In the genomic region with DNA sequence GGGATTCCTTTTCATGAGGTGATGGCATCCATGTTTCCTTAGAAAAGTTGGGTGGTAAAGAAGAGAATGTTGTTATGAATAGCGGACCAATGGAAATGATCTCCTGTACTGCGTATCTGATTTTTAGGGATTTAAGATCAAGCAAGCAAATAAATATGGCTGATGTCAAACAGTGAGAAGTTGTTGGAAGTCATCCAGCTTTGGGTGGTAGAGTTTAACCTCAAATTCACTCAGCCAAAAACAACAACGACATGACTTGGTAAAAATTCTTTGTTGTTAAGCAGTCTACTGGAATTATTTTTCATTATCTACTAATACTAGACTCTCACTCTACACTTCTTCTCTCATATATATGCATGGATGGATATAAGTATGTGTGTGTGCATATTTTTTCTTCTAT, we compare ENCODE assay signal across 27 cellular contexts.
"Had no signal": no experiment of that assay in that cellular context is flagged by ENCODE, and none has a peak within 500 bp of the region (broad histone marks: within the 10 kb centered on the region; RNA-seq: fewer than 3 reads in every experiment).

No MANE protein-coding gene starts in this region.

- H3K36me3 Mint-ChIP-seq: activated naive CD8-positive, alpha-beta T cell; memory B cell had no signal

- DNase-seq: activated CD4-positive, alpha-beta T cell treated with anti-CD3 and anti-CD28 coated beads for 4 hours; activated CD4-positive, alpha-beta T cell treated with anti-CD3 and anti-CD28 coated beads, Interleukin-2, amount 50 U/mL, for 48 hours; activated CD4-positive, CD25-positive, alpha-beta regulatory T cell; activated CD8-positive, alpha-beta memory T cell treated with anti-CD3 and anti-CD28 coated beads, Interleukin-2, amount 50 U/mL, for 48 hours; activated naive CD4-positive, alpha-beta T cell; activated T-cell treated with anti-CD3 and anti-CD28 coated beads, Interleukin-2, amount 50 U/mL, for 4 hours; adrenal gland; effector CD8-positive, alpha-beta T cell; erythroblast; foreskin keratinocyte; hippocampal formation; left cardiac atrium; nephron progenitor cell; occipital lobe; spleen; stimulated activated CD4-positive, alpha-beta T cell treated with anti-CD3 and anti-CD28 coated beads, Interleukin-4, amount 100 ng/mL, for 1 hour; stimulated activated naive CD4-positive, alpha-beta T cell; testis; upper lobe of left lung had no signal

- H3K27me3 ChIP-seq: adrenal gland, ascending aorta, cardiac muscle cell, foreskin keratinocyte, spleen, testis, upper lobe of left lung had no signal

- H3K4me1 ChIP-seq: adrenal gland, ascending aorta, foreskin keratinocyte, spleen, testis, upper lobe of left lung had no signal

- H3K4me3 ChIP-seq: adrenal gland, ascending aorta, cardiac muscle cell, spleen, testis, upper lobe of left lung had no signal

- H3K9me3 ChIP-seq: adrenal gland, ascending aorta, spleen, testis, upper lobe of left lung had no signal

- H3K27ac ChIP-seq: adrenal gland, ascending aorta, cardiac muscle cell, foreskin keratinocyte, spleen, testis, upper lobe of left lung had no signal

- H3K4me1 Mint-ChIP-seq: memory B cell, nephron progenitor cell had no signal

- H3K4me3 Mint-ChIP-seq: activated naive CD8-positive, alpha-beta T cell; activated T-cell treated with anti-CD3 and anti-CD28 coated beads, Interleukin-2, amount 50 U/mL, for 4 hours; dendritic cell treated with granulocyte-macrophage colony-stimulating factor and Interleukin-4, amounts not matched to agents 40 ng/mL and 50 ng/mL, for 4 days; memory B cell; nephron progenitor cell; T-helper 1 cell treated with Interleukin-12 subunit alpha and Interleukin-12 subunit beta and Interleukin-4 antibody, amounts not matched to agents 30 μg/mL and 1 μg/mL, for 36 hours had no signal

- H3K36me3 ChIP-seq: adrenal gland, ascending aorta, cardiac muscle cell, spleen, upper lobe of left lung had no signal

- H3K27ac Mint-ChIP-seq: activated naive CD8-positive, alpha-beta T cell; activated T-helper 2 cell treated with anti-CD3 and anti-CD28 coated beads, Interferon-gamma antibody, Interleukin-2, Interleukin-4, amounts not matched to agents 10 μg/mL and 5 μg/mL and 100 μg/mL, durations not matched to agents 14 hours and 24 hours and 36 hours; dendritic cell treated with granulocyte-macrophage colony-stimulating factor and Interleukin-4, amounts not matched to agents 40 ng/mL and 50 ng/mL, for 4 days; memory B cell; nephron progenitor cell; progenitor cell of endocrine pancreas; T-helper 1 cell treated with Interleukin-12 subunit alpha and Interleukin-12 subunit beta and Interleukin-4 antibody, amounts not matched to agents 30 μg/mL and 1 μg/mL, for 36 hours had no signal

- H3K27me3 Mint-ChIP-seq: dendritic cell treated with granulocyte-macrophage colony-stimulating factor and Interleukin-4, amounts not matched to agents 40 ng/mL and 50 ng/mL, for 4 days; progenitor cell of endocrine pancreas had no signal

- H3K9me3 Mint-ChIP-seq: activated T-helper 2 cell treated with anti-CD3 and anti-CD28 coated beads, Interferon-gamma antibody, Interleukin-2, Interleukin-4, amounts not matched to agents 10 μg/mL and 5 μg/mL and 100 μg/mL, durations not matched to agents 14 hours and 24 hours and 36 hours; dendritic cell treated with granulocyte-macrophage colony-stimulating factor and Interleukin-4, amounts not matched to agents 40 ng/mL and 50 ng/mL, for 4 days; memory B cell; nephron progenitor cell; T-helper 1 cell treated with Interleukin-12 subunit alpha and Interleukin-12 subunit beta and Interleukin-4 antibody, amounts not matched to agents 30 μg/mL and 1 μg/mL, for 36 hours had no signal

- ATAC-seq: activated T-cell treated with anti-CD3 and anti-CD28 coated beads, Interleukin-2, amount 50 U/mL, for 4 hours; foreskin keratinocyte; left cardiac atrium had no signal
